In the genomic region with DNA sequence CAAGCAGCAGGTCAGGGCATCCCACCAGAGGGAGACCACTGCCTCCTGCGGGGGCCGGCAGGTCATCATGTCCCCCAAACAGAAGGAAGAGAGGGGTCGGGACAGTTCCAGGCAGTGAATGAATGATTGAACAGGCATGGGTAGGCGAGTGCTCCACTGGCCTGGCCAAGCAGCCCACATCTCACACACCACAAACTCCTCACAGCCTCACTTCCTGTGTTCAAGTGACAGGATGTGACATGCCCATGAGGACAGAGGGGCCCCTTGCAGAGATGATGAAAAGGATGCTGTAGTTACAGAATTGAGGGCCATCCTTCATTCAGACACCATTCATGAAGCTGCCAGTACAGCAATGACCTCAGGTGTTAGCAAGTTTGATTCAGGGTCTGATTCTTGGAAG, we compare ENCODE assay signal across 1 cellular context.
TF ChIP-seq lines count a peak whose summit lies in the region.

No MANE protein-coding gene starts in this region.

TF ChIP-seq in GM12878, 131 proteins besides CTCF, POLR2A, EP300 and RAD21 (continued from another document and continues in another):
- TF ChIP-seq, protein P1, sequence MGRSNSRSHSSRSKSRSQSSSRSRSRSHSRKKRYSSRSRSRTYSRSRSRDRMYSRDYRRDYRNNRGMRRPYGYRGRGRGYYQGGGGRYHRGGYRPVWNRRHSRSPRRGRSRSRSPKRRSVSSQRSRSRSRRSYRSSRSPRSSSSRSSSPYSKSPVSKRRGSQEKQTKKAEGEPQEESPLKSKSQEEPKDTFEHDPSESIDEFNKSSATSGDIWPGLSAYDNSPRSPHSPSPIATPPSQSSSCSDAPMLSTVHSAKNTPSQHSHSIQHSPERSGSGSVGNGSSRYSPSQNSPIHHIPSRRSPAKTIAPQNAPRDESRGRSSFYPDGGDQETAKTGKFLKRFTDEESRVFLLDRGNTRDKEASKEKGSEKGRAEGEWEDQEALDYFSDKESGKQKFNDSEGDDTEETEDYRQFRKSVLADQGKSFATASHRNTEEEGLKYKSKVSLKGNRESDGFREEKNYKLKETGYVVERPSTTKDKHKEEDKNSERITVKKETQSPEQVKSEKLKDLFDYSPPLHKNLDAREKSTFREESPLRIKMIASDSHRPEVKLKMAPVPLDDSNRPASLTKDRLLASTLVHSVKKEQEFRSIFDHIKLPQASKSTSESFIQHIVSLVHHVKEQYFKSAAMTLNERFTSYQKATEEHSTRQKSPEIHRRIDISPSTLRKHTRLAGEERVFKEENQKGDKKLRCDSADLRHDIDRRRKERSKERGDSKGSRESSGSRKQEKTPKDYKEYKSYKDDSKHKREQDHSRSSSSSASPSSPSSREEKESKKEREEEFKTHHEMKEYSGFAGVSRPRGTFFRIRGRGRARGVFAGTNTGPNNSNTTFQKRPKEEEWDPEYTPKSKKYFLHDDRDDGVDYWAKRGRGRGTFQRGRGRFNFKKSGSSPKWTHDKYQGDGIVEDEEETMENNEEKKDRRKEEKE (IDR thresholded peaks at IDR 0.05), result no peak
- TF ChIP-seq RCOR1 (conservative IDR thresholded peaks at IDR 0.05; ENCODE audit: low read depth, low read length), result no peak
- no peak for TF ChIP-seq MEF2B (IDR thresholded peaks at IDR 0.05; ENCODE audit: partially characterized antibody, poor library complexity, severe bottlenecking)
- no peak for TF ChIP-seq BMI1 (IDR thresholded peaks at IDR 0.05; ENCODE audit: borderline replicate concordance)
- TF ChIP-seq STAT3 (IDR thresholded peaks at IDR 0.05; ENCODE audit: low read depth, low read length), result no peak
- TF ChIP-seq PKNOX1 (IDR thresholded peaks at IDR 0.05), result peak; percentile 66
- no peak for TF ChIP-seq SP1 (IDR thresholded peaks at IDR 0.05; ENCODE audit: low read depth, low read length)
- no peak for TF ChIP-seq RB1 (IDR thresholded peaks at IDR 0.05; ENCODE audit: borderline replicate concordance)
- no peak for TF ChIP-seq SMC3 (IDR thresholded peaks at IDR 0.05; ENCODE audit: borderline replicate concordance, low read length)
- no peak for TF ChIP-seq CHD4 (IDR thresholded peaks at IDR 0.05)
- TF ChIP-seq NFYA (IDR thresholded peaks at IDR 0.05; ENCODE audit: borderline replicate concordance, low read depth, low read length), result no peak
- TF ChIP-seq NR2C1 (IDR thresholded peaks at IDR 0.05), result no peak
- TF ChIP-seq RBBP5 (conservative IDR thresholded peaks at IDR 0.05), result no peak
- TF ChIP-seq, protein P2, sequence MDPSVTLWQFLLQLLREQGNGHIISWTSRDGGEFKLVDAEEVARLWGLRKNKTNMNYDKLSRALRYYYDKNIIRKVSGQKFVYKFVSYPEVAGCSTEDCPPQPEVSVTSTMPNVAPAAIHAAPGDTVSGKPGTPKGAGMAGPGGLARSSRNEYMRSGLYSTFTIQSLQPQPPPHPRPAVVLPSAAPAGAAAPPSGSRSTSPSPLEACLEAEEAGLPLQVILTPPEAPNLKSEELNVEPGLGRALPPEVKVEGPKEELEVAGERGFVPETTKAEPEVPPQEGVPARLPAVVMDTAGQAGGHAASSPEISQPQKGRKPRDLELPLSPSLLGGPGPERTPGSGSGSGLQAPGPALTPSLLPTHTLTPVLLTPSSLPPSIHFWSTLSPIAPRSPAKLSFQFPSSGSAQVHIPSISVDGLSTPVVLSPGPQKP (IDR thresholded peaks at IDR 0.05; ENCODE audit: low read depth, low read length), result no peak
- peak; percentile 82 for TF ChIP-seq CREM (IDR thresholded peaks at IDR 0.05; ENCODE audit: low read depth)
- no peak for TF ChIP-seq CBX3 (IDR thresholded peaks at IDR 0.05; ENCODE audit: borderline replicate concordance, low read depth)
- TF ChIP-seq MTA2 (IDR thresholded peaks at IDR 0.05; ENCODE audit: low read depth), result no peak
- no peak for TF ChIP-seq RELB (IDR thresholded peaks at IDR 0.05; ENCODE audit: low read depth)
- TF ChIP-seq SMAD5 (IDR thresholded peaks at IDR 0.05; ENCODE audit: low read depth), result no peak
- peak; percentile 33; the same call in 1 of the 2 replicates for TF ChIP-seq SPI1 (IDR thresholded peaks at IDR 0.05; ENCODE audit: borderline replicate concordance, insufficient read depth, low read depth, low read length)
- TF ChIP-seq IKZF1 (conservative IDR thresholded peaks at IDR 0.05), result 0 out of 2 replicates have a peak, but pooled peaks have one; percentile 40
- no peak for TF ChIP-seq KAT2A (conservative IDR thresholded peaks at IDR 0.05; ENCODE audit: control insufficient read depth, low read depth, low read length)
- TF ChIP-seq CEBPB (IDR thresholded peaks at IDR 0.05; ENCODE audit: borderline replicate concordance in 1 of 2, low read depth in 2 of 2, low read length in 2 of 2), result no peak
- TF ChIP-seq TBL1XR1 (IDR thresholded peaks at IDR 0.05; ENCODE audit: low read depth, low read length), result no peak
- TF ChIP-seq, protein P3, sequence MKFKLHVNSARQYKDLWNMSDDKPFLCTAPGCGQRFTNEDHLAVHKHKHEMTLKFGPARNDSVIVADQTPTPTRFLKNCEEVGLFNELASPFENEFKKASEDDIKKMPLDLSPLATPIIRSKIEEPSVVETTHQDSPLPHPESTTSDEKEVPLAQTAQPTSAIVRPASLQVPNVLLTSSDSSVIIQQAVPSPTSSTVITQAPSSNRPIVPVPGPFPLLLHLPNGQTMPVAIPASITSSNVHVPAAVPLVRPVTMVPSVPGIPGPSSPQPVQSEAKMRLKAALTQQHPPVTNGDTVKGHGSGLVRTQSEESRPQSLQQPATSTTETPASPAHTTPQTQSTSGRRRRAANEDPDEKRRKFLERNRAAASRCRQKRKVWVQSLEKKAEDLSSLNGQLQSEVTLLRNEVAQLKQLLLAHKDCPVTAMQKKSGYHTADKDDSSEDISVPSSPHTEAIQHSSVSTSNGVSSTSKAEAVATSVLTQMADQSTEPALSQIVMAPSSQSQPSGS (IDR thresholded peaks at IDR 0.05; ENCODE audit: low read length), result no peak
- TF ChIP-seq CREB1 (IDR thresholded peaks at IDR 0.05; ENCODE audit: low read depth), result peak; percentile 94
- no peak for TF ChIP-seq YBX1 (IDR thresholded peaks at IDR 0.05)
- no peak for TF ChIP-seq JUNB (IDR thresholded peaks at IDR 0.05)
- TF ChIP-seq BHLHE40 (IDR thresholded peaks at IDR 0.05; ENCODE audit: borderline replicate concordance in 1 of 2, low read depth in 2 of 2, low read length in 1 of 2), result peak in 1 of 2 experiments; percentile 19; a peak in 1 of 4 replicates
- no peak for TF ChIP-seq FOS (IDR thresholded peaks at IDR 0.05; ENCODE audit: borderline replicate concordance, extremely low read depth, insufficient read length)
- TF ChIP-seq NR2F1 (conservative IDR thresholded peaks at IDR 0.05), result no peak
- no peak for TF ChIP-seq NRF1 (conservative IDR thresholded peaks at IDR 0.05; ENCODE audit: low read depth, low read length)
- TF ChIP-seq, protein P4, sequence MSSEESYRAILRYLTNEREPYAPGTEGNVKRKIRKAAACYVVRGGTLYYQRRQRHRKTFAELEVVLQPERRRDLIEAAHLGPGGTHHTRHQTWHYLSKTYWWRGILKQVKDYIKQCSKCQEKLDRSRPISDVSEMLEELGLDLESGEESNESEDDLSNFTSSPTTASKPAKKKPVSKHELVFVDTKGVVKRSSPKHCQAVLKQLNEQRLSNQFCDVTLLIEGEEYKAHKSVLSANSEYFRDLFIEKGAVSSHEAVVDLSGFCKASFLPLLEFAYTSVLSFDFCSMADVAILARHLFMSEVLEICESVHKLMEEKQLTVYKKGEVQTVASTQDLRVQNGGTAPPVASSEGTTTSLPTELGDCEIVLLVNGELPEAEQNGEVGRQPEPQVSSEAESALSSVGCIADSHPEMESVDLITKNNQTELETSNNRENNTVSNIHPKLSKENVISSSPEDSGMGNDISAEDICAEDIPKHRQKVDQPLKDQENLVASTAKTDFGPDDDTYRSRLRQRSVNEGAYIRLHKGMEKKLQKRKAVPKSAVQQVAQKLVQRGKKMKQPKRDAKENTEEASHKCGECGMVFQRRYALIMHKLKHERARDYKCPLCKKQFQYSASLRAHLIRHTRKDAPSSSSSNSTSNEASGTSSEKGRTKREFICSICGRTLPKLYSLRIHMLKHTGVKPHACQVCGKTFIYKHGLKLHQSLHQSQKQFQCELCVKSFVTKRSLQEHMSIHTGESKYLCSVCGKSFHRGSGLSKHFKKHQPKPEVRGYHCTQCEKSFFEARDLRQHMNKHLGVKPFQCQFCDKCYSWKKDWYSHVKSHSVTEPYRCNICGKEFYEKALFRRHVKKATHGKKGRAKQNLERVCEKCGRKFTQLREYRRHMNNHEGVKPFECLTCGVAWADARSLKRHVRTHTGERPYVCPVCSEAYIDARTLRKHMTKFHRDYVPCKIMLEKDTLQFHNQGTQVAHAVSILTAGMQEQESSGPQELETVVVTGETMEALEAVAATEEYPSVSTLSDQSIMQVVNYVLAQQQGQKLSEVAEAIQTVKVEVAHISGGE (CRISPR knock-in tag; IDR thresholded peaks at IDR 0.05), result no peak
- TF ChIP-seq CHD1 (IDR thresholded peaks at IDR 0.05; ENCODE audit: low read depth, low read length), result no peak
- TF ChIP-seq REST (IDR thresholded peaks at IDR 0.05; ENCODE audit: low read depth, low read length), result no peak
- TF ChIP-seq, protein P5, sequence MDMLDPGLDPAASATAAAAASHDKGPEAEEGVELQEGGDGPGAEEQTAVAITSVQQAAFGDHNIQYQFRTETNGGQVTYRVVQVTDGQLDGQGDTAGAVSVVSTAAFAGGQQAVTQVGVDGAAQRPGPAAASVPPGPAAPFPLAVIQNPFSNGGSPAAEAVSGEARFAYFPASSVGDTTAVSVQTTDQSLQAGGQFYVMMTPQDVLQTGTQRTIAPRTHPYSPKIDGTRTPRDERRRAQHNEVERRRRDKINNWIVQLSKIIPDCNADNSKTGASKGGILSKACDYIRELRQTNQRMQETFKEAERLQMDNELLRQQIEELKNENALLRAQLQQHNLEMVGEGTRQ (IDR thresholded peaks at IDR 0.05; ENCODE audit: borderline replicate concordance, low read depth, low read length), result no peak
- TF ChIP-seq SUPT20H (IDR thresholded peaks at IDR 0.05; ENCODE audit: borderline replicate concordance, control insufficient read depth, low read depth, low read length), result no peak
- no peak for TF ChIP-seq MEF2A (IDR thresholded peaks at IDR 0.05; ENCODE audit: insufficient read depth, low read depth, low read length)
- TF ChIP-seq POU2F2 (IDR thresholded peaks at IDR 0.05; ENCODE audit: borderline replicate concordance, low read depth, low read length), result no peak
- no peak for TF ChIP-seq CHD2 (IDR thresholded peaks at IDR 0.05; ENCODE audit: borderline replicate concordance, low read depth, low read length)
- no peak for TF ChIP-seq DPF2 (IDR thresholded peaks at IDR 0.05)
